Comparison of ENCODE assay signal across 11 cellular contexts in genomic region chr2:184004945-184005672, GRCh38.
A peak's percentile ranks its signal among the peaks of the same experiment; 100 is the strongest.
DNase-seq lines count a peak whose midpoint lies in the region; ATAC-seq lines count a peak whose summit lies in the region.
"Had no signal": no experiment of that assay in that cellular context is flagged by ENCODE, and none has a peak within 500 bp of the region (broad histone marks: within the 10 kb centered on the region; RNA-seq: fewer than 3 reads in every experiment).

No MANE protein-coding gene starts in this region.

- H3K9me3 Mint-ChIP-seq in immature natural killer cell, result peaks cover 5 to 14% (median 13%) of the 10 kb centered on the region in 6 donors

- no peaks in the 10 kb centered on the region for H3K27me3 Mint-ChIP-seq in immature natural killer cell (ENCODE audit: low read depth in 3 of 3)
- H3K27me3 Mint-ChIP-seq: activated T-helper 17 cell treated with anti-CD3 and anti-CD28 coated beads, Interleukin-2, amount 50 U/mL, for 72 hours had no signal

- H3K4me3 ChIP-seq in H7 (ENCODE audit: insufficient read depth, low read depth, low read length), result no peak overlapping the region

- no peaks in the 10 kb centered on the region for H3K27me3 ChIP-seq in H7 (ENCODE audit: control insufficient read depth, insufficient read depth, low read length)

- no peaks in the 10 kb centered on the region for H3K4me1 Mint-ChIP-seq in immature natural killer cell
- H3K4me1 Mint-ChIP-seq: activated T-helper 17 cell treated with anti-CD3 and anti-CD28 coated beads, Interleukin-2, amount 50 U/mL, for 72 hours had no signal

- H3K36me3 Mint-ChIP-seq in immature natural killer cell, result no peaks in the 10 kb centered on the region

- peak; percentile 85 for DNase-seq in cerebellar cortex (ENCODE audit: low spot score)
- no peak for DNase-seq in SIG-M5 treated with dmso at 0.1 percent for 504 hours (lab: John Stamatoyannopoulos, UW; ENCODE audit: unreplicated experiment)
- no peak for DNase-seq in H7
- DNase-seq in immature natural killer cell, result no peak
- DNase-seq: effector CD4-positive, alpha-beta T cell had no signal

- no peak overlapping the region for H3K27ac Mint-ChIP-seq in immature natural killer cell
- H3K27ac Mint-ChIP-seq: activated T-helper 17 cell treated with anti-CD3 and anti-CD28 coated beads, Interleukin-2, amount 50 U/mL, for 72 hours had no signal

- H3K4me3 Mint-ChIP-seq in immature natural killer cell, result no peak overlapping the region
- H3K4me3 Mint-ChIP-seq: activated T-helper 17 cell treated with anti-CD3 and anti-CD28 coated beads, Interleukin-2, amount 50 U/mL, for 72 hours had no signal

- ATAC-seq in GM18858 (IDR thresholded peaks at IDR 0.05; ENCODE audit: unreplicated experiment) (peak; percentile 40), GM21576 (IDR thresholded peaks at IDR 0.05; ENCODE audit: unreplicated experiment) (peak; percentile 39), HG03280 (IDR thresholded peaks at IDR 0.05; ENCODE audit: unreplicated experiment) (peak; percentile 46), esophagus mucosa (no peak)
- ATAC-seq: activated T-helper 17 cell treated with anti-CD3 and anti-CD28 coated beads, Interleukin-2, amount 50 U/mL, for 72 hours; HCT116 had no signal

- H3K36me3 ChIP-seq in H7 (replicated peaks; ENCODE audit: control insufficient read depth, insufficient read depth, low read length), result no peaks in the 10 kb centered on the region
